In genomic region chr2:37993135-37993534, GRCh38 we compare ENCODE assay signal across 20 cellular contexts.
A peak's percentile ranks its signal among the peaks of the same experiment; 100 is the strongest.
DNase-seq lines count a peak whose midpoint lies in the region; ATAC-seq, FAIRE-seq and TF ChIP-seq lines count a peak whose summit lies in the region.
"Had no signal": no experiment of that assay in that cellular context is flagged by ENCODE, and none has a peak within 500 bp of the region (broad histone marks: within the 10 kb centered on the region; RNA-seq: fewer than 3 reads in every experiment).

No MANE protein-coding gene starts in this region.

- no peaks in the 10 kb centered on the region for H3K27me3 ChIP-seq in PC-9 (ENCODE audit: insufficient read depth, low read depth)
- no peaks in the 10 kb centered on the region for H3K27me3 ChIP-seq in fibroblast of lung (ENCODE audit: control insufficient read depth, insufficient read depth, low read length)
- H3K27me3 ChIP-seq: body of pancreas, right atrium auricular region, tibial nerve had no signal

- H3K4me3 ChIP-seq in PC-9: no peak overlapping the region
- no peak overlapping the region for H3K4me3 ChIP-seq in fibroblast of lung (replicated peaks in 1 of 4; ENCODE audit: control extremely low read depth in 1 of 4, insufficient read depth in 1 of 4, low read depth in 3 of 4, low read length in 4 of 4)
- H3K4me3 ChIP-seq: body of pancreas, right atrium auricular region, tibial nerve had no signal

- no peak overlapping the region for H3K4me3 Mint-ChIP-seq in osteocyte (ENCODE audit: unreplicated experiment)
- H3K4me3 Mint-ChIP-seq: CD4-positive, alpha-beta memory T cell; effector memory CD8-positive, alpha-beta T cell; naive B cell; WTC11 had no signal

- H3K9me2 ChIP-seq in PC-9 (ENCODE audit: insufficient read depth): no peaks in the 10 kb centered on the region

- H3K36me3 Mint-ChIP-seq in osteocyte (ENCODE audit: unreplicated experiment): no peaks in the 10 kb centered on the region

- H2AFZ ChIP-seq in PC-9 (no peak overlapping the region), fibroblast of lung (ENCODE audit: low read length) (no peak overlapping the region)

- H3K9me3 Mint-ChIP-seq in osteocyte (ENCODE audit: unreplicated experiment): no peaks in the 10 kb centered on the region
- H3K9me3 Mint-ChIP-seq: CD4-positive, alpha-beta memory T cell; effector memory CD8-positive, alpha-beta T cell; naive B cell had no signal

- H3K79me2 ChIP-seq in PC-9 (ENCODE audit: low read depth) (no peaks in the 10 kb centered on the region), fibroblast of lung (ENCODE audit: control insufficient read depth, insufficient read depth, low read length) (no peaks in the 10 kb centered on the region)

- H3K4me1 Mint-ChIP-seq in osteocyte (ENCODE audit: unreplicated experiment): no peaks in the 10 kb centered on the region
- H3K4me1 Mint-ChIP-seq: CD4-positive, alpha-beta memory T cell had no signal

- no peak for DNase-seq in GM18507 (ENCODE audit: extremely low spot score, insufficient read length, low read depth)
- DNase-seq in PC-9: no peak
- DNase-seq in fibroblast of lung (ENCODE audit: low read depth in 2 of 2): peak; percentile 34
- DNase-seq in osteocyte (ENCODE audit: extremely low spot score, unreplicated experiment): no peak
- no peak for DNase-seq in central memory CD4-positive, alpha-beta T cell
- DNase-seq in cerebellar nuclear complex (lab: John Stamatoyannopoulos, UW): no peak
- DNase-seq: activated gamma-delta T cell treated with Interleukin-2 at 50 U/mL for 16 hours; body of pancreas; CD4-positive, alpha-beta memory T cell; effector memory CD8-positive, alpha-beta T cell; GDM1; left ventricle myocardium superior; naive B cell; NCI-H1092 treated with DMSO at 0.1 percent for 48 hours; NCI-H226 had no signal

- CTCF ChIA-PET in PC-9 (lab: Charles Lee): interaction anchor here (0.6 kb wide), 1 partner anchor 114 kb away, joined by 17 read pairs; no protein-coding TSS in a partner anchor

- TF ChIP-seq CTCF in PC-9 (conservative IDR thresholded peaks at IDR 0.05) (peak; percentile 42; the same call in 1 of the 2 replicates), fibroblast of lung (conservative IDR thresholded peaks at IDR 0.05 in 1 of 2, IDR thresholded peaks at IDR 0.05 in 1 of 2; ENCODE audit: low read depth in 1 of 2, low read length in 2 of 2) (peak in 1 of 2 donors; percentile 10), osteocyte (IDR thresholded peaks at IDR 0.05) (peak; percentile 28)

- H3K4me1 ChIP-seq in PC-9 (replicated peaks; ENCODE audit: insufficient read depth): no peaks in the 10 kb centered on the region
- no peaks in the 10 kb centered on the region for H3K4me1 ChIP-seq in fibroblast of lung (ENCODE audit: control insufficient read depth, extremely low read depth, insufficient read depth, low read length)
- H3K4me1 ChIP-seq: body of pancreas, right atrium auricular region, tibial nerve had no signal

- H3K36me3 ChIP-seq in PC-9 (ENCODE audit: low read depth) (no peaks in the 10 kb centered on the region), fibroblast of lung (ENCODE audit: control insufficient read depth, insufficient read depth, low read length) (no peaks in the 10 kb centered on the region)

- H3K4me2 ChIP-seq in PC-9: no peak overlapping the region
- no peak overlapping the region for H3K4me2 ChIP-seq in fibroblast of lung (ENCODE audit: extremely low read depth, insufficient read depth, low read length)

- ATAC-seq in GM18870 (IDR thresholded peaks at IDR 0.05; ENCODE audit: unreplicated experiment): no peak
- ATAC-seq: body of pancreas; effector memory CD8-positive, alpha-beta T cell; left ventricle myocardium superior had no signal

- H3F3A ChIP-seq in PC-9 (ENCODE audit: insufficient read depth, low read depth): no peaks in the 10 kb centered on the region

- no peak overlapping the region for H3K27ac Mint-ChIP-seq in osteocyte (ENCODE audit: unreplicated experiment)
- H3K27ac Mint-ChIP-seq: CD4-positive, alpha-beta memory T cell; effector memory CD8-positive, alpha-beta T cell; naive B cell; WTC11 had no signal

- H3K27ac ChIP-seq in PC-9 (no peak overlapping the region), fibroblast of lung (ENCODE audit: insufficient read depth, low read length) (no peak overlapping the region)
- H3K27ac ChIP-seq: right atrium auricular region, tibial nerve had no signal

- H3K9me3 ChIP-seq in PC-9 (ENCODE audit: insufficient read depth, low read depth) (no peaks in the 10 kb centered on the region; the same call in 1 of the 2 replicates), fibroblast of lung (ENCODE audit: control insufficient read depth, insufficient read depth, low read depth, low read length) (no peaks in the 10 kb centered on the region)
- H3K9me3 ChIP-seq: body of pancreas, right atrium auricular region, tibial nerve had no signal

- intact Hi-C loops in PC-9 (cut with micrococcal nuclease; ENCODE audit: unreplicated experiment): no loop called here

- no TSS peak for BruUV-seq in PC-9 (replicated peaks; lab: Mats Ljungman, UMichigan)

- H3K9ac ChIP-seq in fibroblast of lung (ENCODE audit: insufficient read depth, low read length): no peak overlapping the region

- POLR2A ChIA-PET in PC-9 (lab: Charles Lee; ENCODE audit: unreplicated experiment): no interaction called here

- no peaks in the 10 kb centered on the region for H3K27me3 Mint-ChIP-seq in osteocyte (ENCODE audit: unreplicated experiment)
- H3K27me3 Mint-ChIP-seq: CD4-positive, alpha-beta memory T cell; effector memory CD8-positive, alpha-beta T cell; naive B cell had no signal

- FAIRE-seq in GM18507 (lab: Jason Lieb, UNC): peak; percentile 26
- FAIRE-seq: GM19239 had no signal

- H4K20me1 ChIP-seq in PC-9 (ENCODE audit: insufficient read depth): no peaks in the 10 kb centered on the region
- H4K20me1 ChIP-seq in fibroblast of lung (ENCODE audit: control insufficient read depth, extremely low read depth, insufficient read depth, low read length): no peaks in the 10 kb centered on the region

Comparison
In these comparisons a context has a peak if more than half of its experiments do, and no peak if none do; other contexts are left out.
1. DNase-seq: peak in fibroblast of lung (2 of 2); none in GM18507 (single experiment), PC-9 (0 of 2), osteocyte (single experiment), central memory CD4-positive, alpha-beta T cell (single experiment) and cerebellar nuclear complex (0 of 2).